ENCODE assay signal across 8 cellular contexts in genomic region chr1:227734858-227735780, GRCh38. TPM values are rescaled to one million over a fixed set of nuclear protein-coding genes. Genes with fewer than 3 reads are reported as not detected.
DNase-seq lines count a peak whose midpoint lies in the region; ATAC-seq, FAIRE-seq and TF ChIP-seq lines count a peak whose summit lies in the region.

A gene with protein sequence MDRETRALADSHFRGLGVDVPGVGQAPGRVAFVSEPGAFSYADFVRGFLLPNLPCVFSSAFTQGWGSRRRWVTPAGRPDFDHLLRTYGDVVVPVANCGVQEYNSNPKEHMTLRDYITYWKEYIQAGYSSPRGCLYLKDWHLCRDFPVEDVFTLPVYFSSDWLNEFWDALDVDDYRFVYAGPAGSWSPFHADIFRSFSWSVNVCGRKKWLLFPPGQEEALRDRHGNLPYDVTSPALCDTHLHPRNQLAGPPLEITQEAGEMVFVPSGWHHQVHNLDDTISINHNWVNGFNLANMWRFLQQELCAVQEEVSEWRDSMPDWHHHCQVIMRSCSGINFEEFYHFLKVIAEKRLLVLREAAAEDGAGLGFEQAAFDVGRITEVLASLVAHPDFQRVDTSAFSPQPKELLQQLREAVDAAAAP (minus strand): TSS chr1:227735302. CDS start chr1:227735273, 29 bp downstream.
A gene with protein sequence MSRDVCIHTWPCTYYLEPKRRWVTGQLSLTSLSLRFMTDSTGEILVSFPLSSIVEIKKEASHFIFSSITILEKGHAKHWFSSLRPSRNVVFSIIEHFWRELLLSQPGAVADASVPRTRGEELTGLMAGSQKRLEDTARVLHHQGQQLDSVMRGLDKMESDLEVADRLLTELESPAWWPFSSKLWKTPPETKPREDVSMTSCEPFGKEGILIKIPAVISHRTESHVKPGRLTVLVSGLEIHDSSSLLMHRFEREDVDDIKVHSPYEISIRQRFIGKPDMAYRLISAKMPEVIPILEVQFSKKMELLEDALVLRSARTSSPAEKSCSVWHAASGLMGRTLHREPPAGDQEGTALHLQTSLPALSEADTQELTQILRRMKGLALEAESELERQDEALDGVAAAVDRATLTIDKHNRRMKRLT (plus strand): TSS chr1:227735435. CDS start chr1:227747737, 12,302 bp downstream.

- peaks cover 17% of the 10 kb centered on the region for H3K4me1 ChIP-seq in OCI-LY7 (ENCODE audit: insufficient read depth, low read length, poor library complexity, severe bottlenecking)
- H3K4me1 ChIP-seq in mucosa of descending colon (ENCODE audit: low read depth), result peaks cover 18% of the 10 kb centered on the region

- CTCF ChIA-PET in OCI-LY7 (lab: Charles Lee; ENCODE audit: unreplicated experiment), result no interaction called here

- FAIRE-seq in D721Med (lab: Jason Lieb, UNC), result no peak

- POLR2A ChIA-PET in OCI-LY7 (lab: Charles Lee), result interaction anchor here (0.7 to 1.0 kb wide), 2 partner anchors 171 to 360 kb away, joined by 3 to 9 read pairs; no protein-coding TSS in a partner anchor

- H3K4me2 ChIP-seq in OCI-LY7 (ENCODE audit: low read length), result peak within 1 kb of the TSS; percentile 83

- H3K9me2 ChIP-seq in OCI-LY7 (ENCODE audit: insufficient read depth, low read length), result no peaks in the 10 kb centered on the region

- no TSS peak for BruUV-seq in OCI-LY7 (replicated peaks; lab: Mats Ljungman, UMichigan)

- ATAC-seq in GM21526 (IDR thresholded peaks at IDR 0.05; ENCODE audit: low FRiP score, unreplicated experiment) (peak; percentile 92), mucosa of descending colon (peak; percentile 95)

- H3K9me3 ChIP-seq in OCI-LY7 (ENCODE audit: low read length), result no peaks in the 10 kb centered on the region
- no peaks in the 10 kb centered on the region for H3K9me3 ChIP-seq in mucosa of descending colon

- H3K36me3 ChIP-seq in OCI-LY7 (ENCODE audit: insufficient read depth, low read length), result peaks cover 24% of the 10 kb centered on the region
- H3K36me3 ChIP-seq in mucosa of descending colon (ENCODE audit: low read depth), result no peaks in the 10 kb centered on the region

- peaks cover 5% of the 10 kb centered on the region; the same call in 1 of the 2 replicates for H4K20me1 ChIP-seq in OCI-LY7 (ENCODE audit: insufficient read depth, low read length)

- H3K4me3 ChIP-seq in OCI-LY7 (ENCODE audit: low read depth, low read length, poor library complexity, severe bottlenecking) (peak within 1 kb of the TSS; percentile 86), epithelial cell of esophagus (ENCODE audit: low read length) (peak within 1 kb of the TSS; percentile 96), mucosa of descending colon (peak within 1 kb of the TSS; percentile 80)

- peak; percentile 99 for DNase-seq in D721Med (ENCODE audit: insufficient read length, low spot score)
- DNase-seq in HuH-7 (ENCODE audit: low spot score), result peak; percentile 99
- DNase-seq in OCI-LY7 (ENCODE audit: low spot score), result peak; percentile 95
- DNase-seq in activated T-cell treated with anti-CD3 and anti-CD28 coated beads for 24 hours (ENCODE audit: low read depth), result peak; percentile 93
- peak; percentile 89 for DNase-seq in epithelial cell of esophagus (ENCODE audit: low read depth)
- DNase-seq in mucosa of descending colon, result peak; percentile 90 to 95 (median 95)
- DNase-seq in stimulated activated CD8-positive, alpha-beta memory T cell treated with anti-CD3 and anti-CD28 coated beads, Interleukin-4, amount 100 ng/mL, for 1 hour (ENCODE audit: low read depth in 2 of 2, low spot score in 1 of 2), result peak; percentile 72 to 86

- peaks cover 32% of the 10 kb centered on the region for H3K79me2 ChIP-seq in OCI-LY7 (ENCODE audit: insufficient read depth, low read depth, low read length)

- H2AFZ ChIP-seq in OCI-LY7 (ENCODE audit: low read length), result peak within 1 kb of the TSS; percentile 69

- no peak for TF ChIP-seq CTCF in D721Med (IDR thresholded peaks at IDR 0.05; ENCODE audit: insufficient read depth, missing control alignments)
- no peak for TF ChIP-seq CTCF in OCI-LY7 (conservative IDR thresholded peaks at IDR 0.05; ENCODE audit: low read length)
- TF ChIP-seq CTCF in epithelial cell of esophagus (IDR thresholded peaks at IDR 0.05; ENCODE audit: insufficient read depth, low read depth, low read length, missing control alignments), result no peak
- no peak for TF ChIP-seq CTCF in mucosa of descending colon (IDR thresholded peaks at IDR 0.05)

- intact Hi-C loops in OCI-LY7 (cut with micrococcal nuclease; ENCODE audit: unreplicated experiment), result no loop called here
- intact Hi-C loops in mucosa of descending colon (cut with DNase I, micrococcal nuclease), result no loop called here

- H3K27ac ChIP-seq in OCI-LY7 (ENCODE audit: low read depth, low read length, poor library complexity, severe bottlenecking), result peak within 1 kb of the TSS; percentile 37

RNA-seq across cellular contexts. Expression of the first gene that starts in this region (rescaled TPM):
- 37.5 and 41.8 TPM in 2 replicates for total RNA-seq in OCI-LY7 (2014; rRNA removed; shearing (Covaris generic))
- total RNA-seq in OCI-LY7 (2022) (27.8 and 28.2 TPM in 2 replicates), mucosa of descending colon (10 to 100 TPM; 12.3 to 18.1 (median 13.8) TPM)

RNA-seq across cellular contexts. Expression of the second gene that starts in this region (rescaled TPM):
- 35.0 and 44.2 TPM in 2 replicates for total RNA-seq in OCI-LY7 (2014; rRNA removed; shearing (Covaris generic))
- total RNA-seq in OCI-LY7 (2022), result 25.2 and 29.8 TPM in 2 replicates
- total RNA-seq in mucosa of descending colon, result 10 to 100 TPM; 16.4 to 31.9 (median 27.6) TPM

Comparison
In these comparisons a context has a peak if more than half of its experiments do, and no peak if none do; other contexts are left out.
1. Peak in every context shown above with its lines: DNase-seq, ATAC-seq, H3K4me3 ChIP-seq and H3K27ac ChIP-seq.